In genomic region chr11:110565344-110565684, GRCh38 we compare ENCODE assay signal across 9 cellular contexts.
DNase-seq lines count a peak whose midpoint lies in the region; ATAC-seq, FAIRE-seq and TF ChIP-seq lines count a peak whose summit lies in the region.
"Had no signal": no experiment of that assay in that cellular context is flagged by ENCODE, and none has a peak within 500 bp of the region (broad histone marks: within the 10 kb centered on the region; RNA-seq: fewer than 3 reads in every experiment).

No MANE protein-coding gene starts in this region.

- DNase-seq in AG09309 (ENCODE audit: low read depth) (peak; percentile 1), HTR-8/SVneo (ENCODE audit: insufficient read length, low spot score) (peak; percentile 27), SW480 (ENCODE audit: low spot score) (peak; percentile 89), GM19239 (ENCODE audit: insufficient read length, low spot score) (no peak), uterus (no peak)
- DNase-seq in stimulated activated CD4-positive, alpha-beta T cell treated with anti-CD3 and anti-CD28 coated beads, Interleukin-4, amount 100 ng/mL, for 1 hour, result no peak

- TF ChIP-seq POLR2A in uterus (IDR thresholded peaks at IDR 0.05), result no peak

- intact Hi-C loops in uterus (cut with DNase I; ENCODE audit: low total_unique reads), result no loop called here

- H3K9me3 ChIP-seq in iPS-15b (ENCODE audit: control insufficient read depth, insufficient read depth, low read length) (no peaks in the 10 kb centered on the region), uterus (no peaks in the 10 kb centered on the region)

- no peaks in the 10 kb centered on the region for H3K27me3 ChIP-seq in iPS-15b (ENCODE audit: control insufficient read depth, insufficient read depth, low read length)
- no peaks in the 10 kb centered on the region for H3K27me3 ChIP-seq in uterus

- TF ChIP-seq CTCF in AG09309 (IDR thresholded peaks at IDR 0.05; ENCODE audit: control insufficient read depth, insufficient read depth, low read depth, low read length, missing control alignments) (no peak), uterus (IDR thresholded peaks at IDR 0.05) (no peak)

- H3K36me3 ChIP-seq in iPS-15b (ENCODE audit: control insufficient read depth, insufficient read depth, low read length), result no peaks in the 10 kb centered on the region
- no peaks in the 10 kb centered on the region for H3K36me3 ChIP-seq in uterus

- FAIRE-seq in HTR-8/SVneo (lab: Jason Lieb, UNC), result no peak
- FAIRE-seq in GM19239 (lab: Jason Lieb, UNC), result no peak

- H3K9ac ChIP-seq in iPS-15b (ENCODE audit: low read depth, low read length), result no peak overlapping the region
- H3K9ac ChIP-seq: KMS-11 had no signal

- H3K4me3 ChIP-seq in AG09309 (ENCODE audit: control insufficient read depth, low read depth, low read length) (no peak overlapping the region), iPS-15b (ENCODE audit: low read depth, low read length) (peak overlapping the region; percentile 22), uterus (no peak overlapping the region)

- ATAC-seq in HG02571 (IDR thresholded peaks at IDR 0.05; ENCODE audit: unreplicated experiment), result no peak

- peaks cover 13% of the 10 kb centered on the region for H3K4me1 ChIP-seq in iPS-15b (ENCODE audit: control insufficient read depth, insufficient read depth, low read length)
- H3K4me1 ChIP-seq in uterus, result no peaks in the 10 kb centered on the region

- no peak overlapping the region for H3K27ac ChIP-seq in uterus
- H3K27ac ChIP-seq: KMS-11 had no signal

Comparison
In these comparisons a context has a peak if more than half of its experiments do, and no peak if none do; other contexts are left out.
1. DNase-seq: peak in AG09309 (single experiment), HTR-8/SVneo (single experiment) and SW480 (single experiment); none in GM19239 (single experiment), uterus (0 of 2) and stimulated activated CD4-positive, alpha-beta T cell treated with anti-CD3 and anti-CD28 coated beads, Interleukin-4, amount 100 ng/mL, for 1 hour (single experiment).